In genomic region chr21:34510148-34511142, GRCh38 we compare ENCODE assay signal across 8 cellular contexts. TPM values are rescaled to one million over a fixed set of nuclear protein-coding genes. Genes with fewer than 3 reads are reported as not detected.
A peak's percentile ranks its signal among the peaks of the same experiment; 100 is the strongest.
DNase-seq lines count a peak whose midpoint lies in the region; ATAC-seq and TF ChIP-seq lines count a peak whose summit lies in the region.

No MANE protein-coding gene starts in this region.

- no peak overlapping the region for H3K4me3 Mint-ChIP-seq in naive B cell

- 66% methylated on average over 13 of the region's 15 CpGs for WGBS in suprapubic skin

- no peaks in the 10 kb centered on the region for H3K9me3 Mint-ChIP-seq in naive B cell

- no peak overlapping the region for H3K27ac ChIP-seq in suprapubic skin

- no peak for TF ChIP-seq POLR2A in suprapubic skin (IDR thresholded peaks at IDR 0.05)

- H3K4me1 Mint-ChIP-seq in naive B cell, result no peaks in the 10 kb centered on the region

- POLR2A ChIA-PET in AG04449 (lab: Yijun Ruan, JAX), result interaction anchor here (0.9 to 1.5 kb wide), 3 partner anchors 16 to 92 kb away, joined by 3 to 10 read pairs (median 5); no protein-coding TSS in a partner anchor

- peaks cover 3% of the 10 kb centered on the region for H3K4me1 ChIP-seq in suprapubic skin

- no peaks in the 10 kb centered on the region for H3K36me3 ChIP-seq in suprapubic skin

- H3K27me3 ChIP-seq in suprapubic skin, result no peaks in the 10 kb centered on the region

- no peaks in the 10 kb centered on the region for H3K36me3 Mint-ChIP-seq in naive B cell

- TF ChIP-seq CTCF in AG04449 (IDR thresholded peaks at IDR 0.05; ENCODE audit: insufficient read depth, low read length, missing control alignments) (peak; percentile 98), epithelial cell of esophagus (IDR thresholded peaks at IDR 0.05; ENCODE audit: insufficient read depth, low read depth, low read length, missing control alignments) (peak; percentile 84), suprapubic skin (IDR thresholded peaks at IDR 0.05) (peak; percentile 59 to 66)

- H3K27me3 Mint-ChIP-seq in naive B cell, result no peaks in the 10 kb centered on the region

- H3K27ac Mint-ChIP-seq in naive B cell, result no peak overlapping the region

- H3K4me3 ChIP-seq in AG04449 (ENCODE audit: low read depth, low read length) (no peak overlapping the region), epithelial cell of esophagus (ENCODE audit: low read length) (no peak overlapping the region), suprapubic skin (no peak overlapping the region)

- TF ChIP-seq EP300 in suprapubic skin (IDR thresholded peaks at IDR 0.05), result no peak

- CTCF ChIA-PET in AG04449 (lab: Yijun Ruan, JAX), result interaction anchor here (0.6 to 26.3 kb wide), 30 partner anchors 8 to 148 kb away, joined by 3 to 351 read pairs (median 7); partner anchors contain the start of gene RCAN1

- no peak for ATAC-seq in naive B cell (ENCODE audit: low read depth in 2 of 2)
- no peak for ATAC-seq in HG03342 (IDR thresholded peaks at IDR 0.05; ENCODE audit: unreplicated experiment)

- DNase-seq in AG04449 (ENCODE audit: low read depth, low spot score) (no peak), GM19238 (ENCODE audit: insufficient read length, low spot score) (peak; percentile 38), NCI-H1092 treated with DMSO at 0.1 percent for 48 hours (lab: John Stamatoyannopoulos, UW) (peak; percentile 68), epithelial cell of esophagus (ENCODE audit: low read depth) (peak; percentile 84), naive B cell (peak; percentile 1), suprapubic skin (ENCODE audit: low spot score in 2 of 2) (no peak)
- peak; percentile 59 for DNase-seq in activated CD4-positive, CD25-positive, alpha-beta regulatory T cell treated with anti-CD3 and anti-CD28 coated beads, Interleukin-2, amount 50 U/mL, for 72 hours

- no peaks in the 10 kb centered on the region for H3K9me3 ChIP-seq in suprapubic skin

RNA-seq across cellular contexts. Expression of gene KCNE1, which starts 1.6 kb away (rescaled TPM):
- polyA plus RNA-seq in naive B cell (ENCODE audit: low read depth in 6 of 6), result not detected
- total RNA-seq in suprapubic skin, result 1 to 10 TPM in 1 of 4 donors, under 1 TPM in 3; 0.34 to 1.7 (median 0.58) TPM

Comparison
In these comparisons a context has a peak if more than half of its experiments do, and no peak if none do; other contexts are left out.
1. DNase-seq: peak in GM19238 (single experiment), NCI-H1092 treated with DMSO at 0.1 percent for 48 hours (single experiment), activated CD4-positive, CD25-positive, alpha-beta regulatory T cell treated with anti-CD3 and anti-CD28 coated beads, Interleukin-2, amount 50 U/mL, for 72 hours (single experiment), epithelial cell of esophagus (single experiment) and naive B cell (single experiment); none in AG04449 (single experiment) and suprapubic skin (0 of 2).
2. Peak in every context shown above with its lines, with median percentiles within 50 percentile points of each other: CTCF ChIP-seq.